Comparison of ENCODE assay signal across 11 cellular contexts in genomic region chr1:183418696-183419095, GRCh38. TPM values are rescaled to one million over a fixed set of nuclear protein-coding genes. Genes with fewer than 3 reads are reported as not detected.
DNase-seq lines count a peak whose midpoint lies in the region; FAIRE-seq and TF ChIP-seq lines count a peak whose summit lies in the region.
"Had no signal": no experiment of that assay in that cellular context is flagged by ENCODE, and none has a peak within 500 bp of the region (broad histone marks: within the 10 kb centered on the region; RNA-seq: fewer than 3 reads in every experiment).

No MANE protein-coding gene starts in this region.

- H3F3A ChIP-seq in GM23248 (ENCODE audit: insufficient read depth), result no peaks in the 10 kb centered on the region

- FAIRE-seq in TTC549 (lab: Jason Lieb, UNC), result peak; percentile 3

- TF ChIP-seq CTCF in parathyroid adenoma (IDR thresholded peaks at IDR 0.05), result no peak

- H3K9me3 ChIP-seq in GM23248 (ENCODE audit: low read depth), result no peaks in the 10 kb centered on the region
- H3K9me3 ChIP-seq in parathyroid adenoma (ENCODE audit: control insufficient read depth, low read length), result no peaks in the 10 kb centered on the region

- H3K4me2 ChIP-seq in GM23248 (ENCODE audit: unreplicated experiment) (peak overlapping the region; percentile 74), parathyroid adenoma (ENCODE audit: low read length) (no peak overlapping the region)

- no peaks in the 10 kb centered on the region for H3K36me3 ChIP-seq in GM23248 (ENCODE audit: low read depth)
- H3K36me3 ChIP-seq in parathyroid adenoma (ENCODE audit: control insufficient read depth, insufficient read depth, low read length), result no peaks in the 10 kb centered on the region

- H3K27ac ChIP-seq in GM23248 (no peak overlapping the region), parathyroid adenoma (peak overlapping the region; percentile 70)

- no peak overlapping the region for H3K4me3 ChIP-seq in GM23248
- H3K4me3 ChIP-seq in iPS-11a (ENCODE audit: low read depth, low read length), result peak overlapping the region; percentile 79
- peak overlapping the region; percentile 24 for H3K4me3 ChIP-seq in parathyroid adenoma (ENCODE audit: low read depth, low read length)

- H3K27me3 ChIP-seq in GM23248 (replicated peaks; ENCODE audit: insufficient read depth) (peaks cover 76% of the 10 kb centered on the region), parathyroid adenoma (ENCODE audit: control insufficient read depth, insufficient read depth, low read length) (no peaks in the 10 kb centered on the region)

- H2AFZ ChIP-seq in GM23248 (no peak overlapping the region), parathyroid adenoma (peak overlapping the region; percentile 82)

- no peak overlapping the region for H3K9ac ChIP-seq in GM23248
- H3K9ac ChIP-seq in parathyroid adenoma, result no peak overlapping the region

- H3K79me2 ChIP-seq in GM23248 (ENCODE audit: insufficient read depth), result no peaks in the 10 kb centered on the region
- H3K79me2 ChIP-seq in parathyroid adenoma, result peaks cover 3% of the 10 kb centered on the region

- H4K20me1 ChIP-seq in GM23248 (ENCODE audit: insufficient read depth), result no peaks in the 10 kb centered on the region

- no peak for DNase-seq in GM23248
- DNase-seq in globus pallidus (ENCODE audit: low spot score), result no peak
- no peak for DNase-seq in NK-92 (lab: John Stamatoyannopoulos, UW; ENCODE audit: unreplicated experiment)
- DNase-seq in glomerular visceral epithelial cell (ENCODE audit: extremely low spot score), result no peak
- DNase-seq: activated T-cell treated with anti-CD3 and anti-CD28 coated beads for 4 hours, amniotic stem cell, T-helper 17 cell had no signal

- in situ Hi-C loops in GM23248 (cut with MboI), result no loop called here

- WGBS in GM23248 (ENCODE audit: low coverage in 1 of 2, low lambda C conversion rate in 2 of 2, missing lambda C conversion rate in 2 of 2), 2 experiments, result 57 to 63% methylated on average over 6 of the region's 6 CpGs

- no peaks in the 10 kb centered on the region for H3K9me2 ChIP-seq in GM23248 (ENCODE audit: insufficient read depth)

- H3K4me1 ChIP-seq in GM23248 (ENCODE audit: insufficient read depth) (no peaks in the 10 kb centered on the region), parathyroid adenoma (no peaks in the 10 kb centered on the region)

RNA-seq across cellular contexts. Expression of gene NMNAT2, which starts 0.5 kb away (rescaled TPM):
- total RNA-seq in GM23248 (2014; rRNA removed; shearing (Covaris generic)), result 2.4 and 6.2 TPM in 2 replicates
- polyA plus RNA-seq in GM23248 (2016; fragmentation: Nextera tagmentation; extraction: Ambion mirVana), result 3.6 and 4.2 TPM in 2 replicates
- total RNA-seq: activated CD4-positive, alpha-beta T cell treated with anti-CD3 and anti-CD28 coated beads for 36 hours; T-helper 17 cell had no signal

RNA-seq across cellular contexts. Expression of gene SMG7, which starts 53.6 kb away (rescaled TPM):
- 16.2 and 18.7 TPM in 2 replicates for total RNA-seq in GM23248 (2014; rRNA removed; shearing (Covaris generic))
- polyA plus RNA-seq in GM23248 (2016; fragmentation: Nextera tagmentation; extraction: Ambion mirVana), result 28.2 and 32.8 TPM in 2 replicates
